ENCODE assay signal across 18 cellular contexts in genomic region chr2:127514485-127514884, GRCh38. TPM values are rescaled to one million over a fixed set of nuclear protein-coding genes. Genes with fewer than 3 reads are reported as not detected.
DNase-seq lines count a peak whose midpoint lies in the region; ATAC-seq and TF ChIP-seq lines count a peak whose summit lies in the region.
"Had no signal": no experiment of that assay in that cellular context is flagged by ENCODE, and none has a peak within 500 bp of the region (broad histone marks: within the 10 kb centered on the region; RNA-seq: fewer than 3 reads in every experiment).

No MANE protein-coding gene starts in this region.

- ATAC-seq in CD8-positive, alpha-beta T cell = no peak
- ATAC-seq in sciatic nerve (no peak), GM21576 (IDR thresholded peaks at IDR 0.05; ENCODE audit: unreplicated experiment) (no peak)
- ATAC-seq in stimulated activated naive CD8-positive, alpha-beta T cell treated with anti-CD3 and anti-CD28 coated beads, Interleukin-15, Interleukin-2, amounts not matched to agents 100 U/mL and 50 U/mL, for 24 hours = no peak

- TF ChIP-seq EP300 in sigmoid colon (IDR thresholded peaks at IDR 0.05) = no peak

- no peak for TF ChIP-seq POLR2A in sigmoid colon (IDR thresholded peaks at IDR 0.05)

- no peak for DNase-seq in CD8-positive, alpha-beta T cell
- DNase-seq in hippocampal formation (lab: John Stamatoyannopoulos, UW) (peak; percentile 54 to 70), sigmoid colon (no peak), sciatic nerve (ENCODE audit: low spot score) (no peak)
- no peak for DNase-seq in activated CD8-positive, alpha-beta memory T cell treated with anti-CD3 and anti-CD28 coated beads, Interleukin-2, amount 50 U/mL, for 48 hours
- DNase-seq in stimulated activated naive CD8-positive, alpha-beta T cell treated with anti-CD3 and anti-CD28 coated beads, Interleukin-15, Interleukin-2, amounts not matched to agents 100 U/mL and 50 U/mL, for 24 hours = no peak
- DNase-seq: activated CD4-positive, alpha-beta T cell treated with anti-CD3 and anti-CD28 coated beads, Interleukin-2, amount 50 U/mL, for 4 hours; activated effector memory CD4-positive, alpha-beta T cell treated with Interleukin-2 at 50 U/mL for 16 hours; DMS79 treated with DMSO at 0.1 percent for 48 hours; kidney glomerular epithelial cell; NCI-H2081; stimulated activated CD4-positive, alpha-beta T cell treated with anti-CD3 and anti-CD28 coated beads, Interleukin-15, amount 100 ng/mL, for 24 hours; T1000; transverse colon had no signal

- no peak overlapping the region for H3K4me3 ChIP-seq in CD8-positive, alpha-beta T cell (ENCODE audit: low read depth, low read length)
- H3K4me3 ChIP-seq in sigmoid colon = no peak overlapping the region
- H3K4me3 ChIP-seq: breast epithelium, neural progenitor cell, transverse colon had no signal

- peaks cover 77% of the 10 kb centered on the region for H3K36me3 Mint-ChIP-seq in CD8-positive, alpha-beta T cell
- peaks cover 41% of the 10 kb centered on the region for H3K36me3 Mint-ChIP-seq in brain

- H3K4me3 Mint-ChIP-seq in CD8-positive, alpha-beta T cell = no peak overlapping the region
- H3K4me3 Mint-ChIP-seq in brain = no peak overlapping the region
- H3K4me3 Mint-ChIP-seq: neural progenitor cell had no signal

- H3K9me3 ChIP-seq in CD8-positive, alpha-beta T cell (ENCODE audit: low read length) = no peaks in the 10 kb centered on the region
- H3K9me3 ChIP-seq in sigmoid colon = no peaks in the 10 kb centered on the region
- H3K9me3 ChIP-seq: breast epithelium, transverse colon had no signal

- H3K27ac ChIP-seq in CD8-positive, alpha-beta T cell (ENCODE audit: low read depth, low read length) = no peak overlapping the region
- H3K27ac ChIP-seq in sigmoid colon = peak overlapping the region in 3 of 4 donors; percentile 82 to 85 (median 83)
- H3K27ac ChIP-seq: neural progenitor cell had no signal

- H3K27ac Mint-ChIP-seq in CD8-positive, alpha-beta T cell = peak overlapping the region; percentile 60
- peak overlapping the region in 3 of 5 experiments; percentile 24 to 87 (median 52) for H3K27ac Mint-ChIP-seq in brain
- H3K27ac Mint-ChIP-seq: neural progenitor cell had no signal

- CTCF ChIA-PET in CD8-positive, alpha-beta T cell (lab: Charles Lee) = no interaction called here

- H3K4me1 ChIP-seq in CD8-positive, alpha-beta T cell (ENCODE audit: insufficient read depth, low read length) = peaks cover 32% of the 10 kb centered on the region
- peaks cover 0 to 36% (median 28%) of the 10 kb centered on the region in 4 donors for H3K4me1 ChIP-seq in sigmoid colon
- H3K4me1 ChIP-seq: neural progenitor cell had no signal

- no peaks in the 10 kb centered on the region for H3K9me3 Mint-ChIP-seq in CD8-positive, alpha-beta T cell
- no peaks in the 10 kb centered on the region for H3K9me3 Mint-ChIP-seq in brain
- H3K9me3 Mint-ChIP-seq: neural progenitor cell had no signal

- H3K4me1 Mint-ChIP-seq in CD8-positive, alpha-beta T cell (ENCODE audit: low read depth) = peaks cover 84% of the 10 kb centered on the region
- H3K4me1 Mint-ChIP-seq in brain = peaks cover 70% of the 10 kb centered on the region

- intact Hi-C loops in CD8-positive, alpha-beta T cell (cut with DNase I, micrococcal nuclease) = no loop called here
- intact Hi-C loops in sigmoid colon (cut with DNase I) (no loop called here), sciatic nerve (cut with DNase I) (no loop called here)

- POLR2A ChIA-PET in CD8-positive, alpha-beta T cell (lab: Charles Lee) = no interaction called here

- peaks cover 14% of the 10 kb centered on the region for H3K36me3 ChIP-seq in CD8-positive, alpha-beta T cell (ENCODE audit: insufficient read depth, low read length)
- H3K36me3 ChIP-seq in sigmoid colon = peaks cover 0 to 8% (median 6%) of the 10 kb centered on the region in 4 donors
- H3K36me3 ChIP-seq: breast epithelium, neural progenitor cell had no signal

- WGBS in sigmoid colon, 2 donors = 93 to 95% methylated on average over 13 of the region's 13 CpGs

- no peaks in the 10 kb centered on the region for H3K27me3 ChIP-seq in CD8-positive, alpha-beta T cell (ENCODE audit: insufficient read depth, low read length)
- H3K27me3 ChIP-seq in sigmoid colon = no peaks in the 10 kb centered on the region
- H3K27me3 ChIP-seq: breast epithelium, neural progenitor cell, transverse colon had no signal

- H3K27me3 Mint-ChIP-seq in CD8-positive, alpha-beta T cell (ENCODE audit: low read depth) = no peaks in the 10 kb centered on the region
- no peaks in the 10 kb centered on the region for H3K27me3 Mint-ChIP-seq in brain

- no peak for TF ChIP-seq CTCF in CD8-positive, alpha-beta T cell (IDR thresholded peaks at IDR 0.05)
- TF ChIP-seq CTCF in brain (conservative IDR thresholded peaks at IDR 0.05) (no peak), sigmoid colon (IDR thresholded peaks at IDR 0.05) (no peak)

RNA-seq across cellular contexts. Expression of gene IWS1, which starts 11.8 kb away (rescaled TPM):
- total RNA-seq in CD8-positive, alpha-beta T cell = 10 to 100 TPM; 30.4 to 33.4 TPM
- polyA plus RNA-seq in brain (ENCODE audit: insufficient read depth, low read depth, low replicate concordance) (22.1 TPM), sigmoid colon (10 to 100 TPM; 28.8 to 32.6 (median 31.2) TPM)
- total RNA-seq in sigmoid colon (10 to 100 TPM; 28.1 to 47.9 (median 30.7) TPM), sciatic nerve (44.4 TPM)

RNA-seq across cellular contexts. Expression of gene MYO7B, which starts 21.0 kb away (rescaled TPM):
- total RNA-seq in CD8-positive, alpha-beta T cell = under 1 TPM; 0.25 to 0.33 TPM
- 0.46 TPM for polyA plus RNA-seq in brain (ENCODE audit: insufficient read depth, low read depth, low replicate concordance)
- 1 to 10 TPM in 2 of 4 donors, under 1 TPM in 1, not detected in 1; 0.54 to 3.0 (median 1.4) TPM for total RNA-seq in sigmoid colon
- polyA plus RNA-seq in sigmoid colon = 100 to 1,000 TPM in 1 of 3 donors, 10 to 100 TPM in 2; 57.6 to 128 (median 67.9) TPM
- 0.62 TPM for total RNA-seq in sciatic nerve

Comparison
In these comparisons a context has a peak if more than half of its experiments do, and no peak if none do; other contexts are left out.
1. DNase-seq: peak in hippocampal formation (2 of 2); none in CD8-positive, alpha-beta T cell (0 of 7), sigmoid colon (single experiment), activated CD8-positive, alpha-beta memory T cell treated with anti-CD3 and anti-CD28 coated beads, Interleukin-2, amount 50 U/mL, for 48 hours (single experiment), sciatic nerve (single experiment) and stimulated activated naive CD8-positive, alpha-beta T cell treated with anti-CD3 and anti-CD28 coated beads, Interleukin-15, Interleukin-2, amounts not matched to agents 100 U/mL and 50 U/mL, for 24 hours (single experiment).